1 cellular context compared by ENCODE assay signal in genomic region chr7:134458341-134458805, GRCh38.
TF ChIP-seq lines count a peak whose summit lies in the region.

No MANE protein-coding gene starts in this region.

TF ChIP-seq in HepG2, 621 proteins besides CTCF, POLR2A, EP300 and RAD21 (continued from another document):
- TF ChIP-seq REL (CRISPR knock-in tag; conservative IDR thresholded peaks at IDR 0.05) (peak; percentile 76; the same call in 1 of the 2 replicates), TIGD3 (CRISPR knock-in tag; IDR thresholded peaks at IDR 0.05; ENCODE audit: borderline replicate concordance) (no peak), ZNF816 (CRISPR knock-in tag; IDR thresholded peaks at IDR 0.05; ENCODE audit: borderline replicate concordance) (no peak), ZNF382 (CRISPR knock-in tag; IDR thresholded peaks at IDR 0.05; ENCODE audit: borderline replicate concordance) (no peak), ZEB1 (IDR thresholded peaks at IDR 0.05; ENCODE audit: insufficient replicate concordance, low read depth) (no peak), NR3C1 (CRISPR knock-in tag; IDR thresholded peaks at IDR 0.05) (no peak), ZFP1 (CRISPR knock-in tag; IDR thresholded peaks at IDR 0.05) (no peak), ZSCAN5A (CRISPR knock-in tag; IDR thresholded peaks at IDR 0.05; ENCODE audit: borderline replicate concordance) (no peak)
